ENCODE assay signal across 13 cellular contexts in the genomic region with DNA sequence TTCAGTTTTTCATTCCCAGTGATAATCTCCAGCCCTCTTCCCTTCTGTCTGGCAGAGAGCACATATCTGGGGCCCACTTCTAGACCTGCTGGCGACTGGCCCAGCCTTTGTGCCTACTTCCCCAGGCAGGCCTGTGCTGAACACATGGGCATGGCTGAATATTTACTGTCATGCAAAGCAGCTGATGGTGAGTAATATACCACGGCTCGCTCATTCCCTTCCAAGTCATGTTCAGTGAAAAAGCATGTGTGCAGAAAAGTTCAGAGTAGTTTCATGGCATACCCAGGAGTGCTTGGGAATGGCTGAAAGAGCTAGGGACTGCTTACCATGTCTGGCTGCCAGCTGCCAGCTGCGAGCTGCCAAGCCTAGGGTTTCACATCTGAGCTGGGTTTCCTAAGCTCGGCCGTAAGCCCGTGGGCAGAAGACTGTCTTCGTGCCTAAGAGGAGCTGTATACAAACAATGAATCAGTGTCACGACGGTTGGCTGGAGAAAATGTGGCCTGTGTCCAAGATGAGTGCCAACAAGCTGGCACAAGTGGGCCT.
DNase-seq lines count a peak whose midpoint lies in the region; ATAC-seq and TF ChIP-seq lines count a peak whose summit lies in the region.
"Had no signal": no experiment of that assay in that cellular context is flagged by ENCODE, and none has a peak within 500 bp of the region (broad histone marks: within the 10 kb centered on the region; RNA-seq: fewer than 3 reads in every experiment).

No MANE protein-coding gene starts in this region.

- CTCF ChIA-PET in MCF 10A (lab: Yijun Ruan, JAX) = interaction anchor here (0.7 to 1.1 kb wide), 6 partner anchors 43 to 235 kb away, joined by 3 to 5 read pairs (median 4); no protein-coding TSS in a partner anchor
- CTCF ChIA-PET in CD4-positive, alpha-beta memory T cell (lab: Charles Lee; ENCODE audit: partially characterized antibody) = no interaction called here

- peak; percentile 48 for DNase-seq in AG08395 (ENCODE audit: low spot score)
- peak; percentile 81 for DNase-seq in LHCN-M2 (ENCODE audit: low read depth)
- peak; percentile 89 for DNase-seq in MCF 10A (ENCODE audit: unreplicated experiment)
- DNase-seq in hippocampal formation (lab: John Stamatoyannopoulos, UW) = peak; percentile 73 to 74
- no peak for DNase-seq in CD4-positive, alpha-beta memory T cell
- DNase-seq: NCI-H2081 treated with DMSO at 0.1 percent for 48 hours; stimulated activated naive CD4-positive, alpha-beta T cell treated with Interleukin-2 at 50 U/mL for 16 hours had no signal

- H3K4me3 ChIP-seq in CD4-positive, alpha-beta memory T cell (ENCODE audit: low read length in 2 of 2) = no peak overlapping the region

- H3K4me1 ChIP-seq in CD4-positive, alpha-beta memory T cell (ENCODE audit: insufficient read depth, low read length) = no peaks in the 10 kb centered on the region
- H3K4me1 ChIP-seq: parathyroid adenoma had no signal

- H3K27ac ChIP-seq in CD4-positive, alpha-beta memory T cell (ENCODE audit: low read depth, low read length) = no peak overlapping the region
- H3K27ac ChIP-seq: parathyroid adenoma had no signal

- BruUV-seq in MCF 10A (replicated peaks; lab: Mats Ljungman, UMichigan) = no TSS peak

- H3K9me3 Mint-ChIP-seq in MCF 10A (ENCODE audit: unreplicated experiment) = no peaks in the 10 kb centered on the region
- peaks cover 0 to 12% (median 4%) of the 10 kb centered on the region in 8 donors for H3K9me3 Mint-ChIP-seq in CD4-positive, alpha-beta memory T cell

- POLR2A ChIA-PET in MCF 10A (lab: Yijun Ruan, JAX) = interaction anchor here (0.5 to 2.2 kb wide), 13 partner anchors 9 to 678 kb away, joined by 3 to 14 read pairs (median 3); no protein-coding TSS in a partner anchor
- POLR2A ChIA-PET in CD4-positive, alpha-beta memory T cell (lab: Charles Lee; ENCODE audit: partially characterized antibody) = no interaction called here

- H3K4me1 Mint-ChIP-seq in MCF 10A (ENCODE audit: insufficient read depth, unreplicated experiment) = peaks cover 27% of the 10 kb centered on the region
- no peaks in the 10 kb centered on the region for H3K4me1 Mint-ChIP-seq in CD4-positive, alpha-beta memory T cell
- H3K4me1 Mint-ChIP-seq: activated naive CD4-positive, alpha-beta T cell treated with anti-CD3 and anti-CD28 coated beads, Interleukin-2, amount 50 U/mL, for 24 hours; B cell had no signal

- no peaks in the 10 kb centered on the region for H3K9me3 ChIP-seq in CD4-positive, alpha-beta memory T cell (ENCODE audit: control insufficient read depth in 1 of 2, low read length in 2 of 2)

- no peak for ATAC-seq in HG02763 (IDR thresholded peaks at IDR 0.05; ENCODE audit: unreplicated experiment)
- ATAC-seq in HG02840 (IDR thresholded peaks at IDR 0.05; ENCODE audit: low FRiP score, unreplicated experiment) = no peak
- ATAC-seq in GM19351 (IDR thresholded peaks at IDR 0.05; ENCODE audit: unreplicated experiment) = no peak

- H3K27me3 Mint-ChIP-seq in MCF 10A (ENCODE audit: insufficient read depth, unreplicated experiment) = no peaks in the 10 kb centered on the region
- peaks cover 4 to 8% of the 10 kb centered on the region in 2 donors for H3K27me3 Mint-ChIP-seq in CD4-positive, alpha-beta memory T cell

- H3K27ac Mint-ChIP-seq in MCF 10A (ENCODE audit: low read depth, unreplicated experiment) = peak overlapping the region; percentile 84
- no peak overlapping the region for H3K27ac Mint-ChIP-seq in CD4-positive, alpha-beta memory T cell
- H3K27ac Mint-ChIP-seq: activated naive CD4-positive, alpha-beta T cell treated with anti-CD3 and anti-CD28 coated beads, Interleukin-2, amount 50 U/mL, for 24 hours; B cell had no signal

- H3K36me3 ChIP-seq in CD4-positive, alpha-beta memory T cell (ENCODE audit: insufficient read depth, low read length) = no peaks in the 10 kb centered on the region

- TF ChIP-seq CTCF in MCF 10A (IDR thresholded peaks at IDR 0.05; ENCODE audit: unreplicated experiment) = no peak

- peak overlapping the region; percentile 36 for H3K4me3 Mint-ChIP-seq in MCF 10A (ENCODE audit: unreplicated experiment)
- H3K4me3 Mint-ChIP-seq in CD4-positive, alpha-beta memory T cell = no peak overlapping the region
- H3K4me3 Mint-ChIP-seq: activated naive CD4-positive, alpha-beta T cell treated with anti-CD3 and anti-CD28 coated beads, Interleukin-2, amount 50 U/mL, for 24 hours; B cell had no signal

- H3K27me3 ChIP-seq in CD4-positive, alpha-beta memory T cell (ENCODE audit: insufficient read depth, low read length) = no peaks in the 10 kb centered on the region

- intact Hi-C loops in MCF 10A (cut with micrococcal nuclease) = no loop called here
- intact Hi-C loops in CD4-positive, alpha-beta memory T cell (cut with micrococcal nuclease) = no loop called here

- no peaks in the 10 kb centered on the region for H3K36me3 Mint-ChIP-seq in MCF 10A (ENCODE audit: insufficient read depth, unreplicated experiment)
- H3K36me3 Mint-ChIP-seq in CD4-positive, alpha-beta memory T cell = no peaks in the 10 kb centered on the region
- H3K36me3 Mint-ChIP-seq: activated naive CD4-positive, alpha-beta T cell treated with anti-CD3 and anti-CD28 coated beads, Interleukin-2, amount 50 U/mL, for 24 hours had no signal

Comparison
In these comparisons a context has a peak if more than half of its experiments do, and no peak if none do; other contexts are left out.
1. DNase-seq: peak in AG08395 (single experiment), LHCN-M2 (single experiment), MCF 10A (single experiment) and hippocampal formation (2 of 2); none in CD4-positive, alpha-beta memory T cell (0 of 5).